ENCODE assay signal across 8 cellular contexts in genomic region chr22:23533328-23533762, GRCh38. TPM values are rescaled to one million over a fixed set of nuclear protein-coding genes. Genes with fewer than 3 reads are reported as not detected.
A peak's percentile ranks its signal among the peaks of the same experiment; 100 is the strongest.
DNase-seq lines count a peak whose midpoint lies in the region; ATAC-seq and TF ChIP-seq lines count a peak whose summit lies in the region.

No MANE protein-coding gene starts in this region.

- H3K36me3 ChIP-seq in SJCRH30, result no peaks in the 10 kb centered on the region

- intact Hi-C loops in sciatic nerve (cut with DNase I), result loop anchor here (10.0 kb wide), 1 partner anchor 219 kb away; no protein-coding TSS in a partner anchor

- no peaks in the 10 kb centered on the region for H3K36me3 Mint-ChIP-seq in endothelial cell (ENCODE audit: low read depth, unreplicated experiment)

- H3K4me3 Mint-ChIP-seq in endothelial cell (ENCODE audit: unreplicated experiment), result peak overlapping the region; percentile 47

- H3K27me3 ChIP-seq in SJCRH30, result peaks cover 9% of the 10 kb centered on the region

- H3K9me3 Mint-ChIP-seq in endothelial cell (ENCODE audit: unreplicated experiment), result no peaks in the 10 kb centered on the region

- H3K4me1 Mint-ChIP-seq in endothelial cell (ENCODE audit: unreplicated experiment), result peaks cover 62% of the 10 kb centered on the region

- H3K27me3 Mint-ChIP-seq in endothelial cell (ENCODE audit: unreplicated experiment), result peaks cover 13% of the 10 kb centered on the region

- no peaks in the 10 kb centered on the region for H3K9me3 ChIP-seq in SJCRH30 (replicated peaks)

- peak overlapping the region; percentile 62 for H3K27ac Mint-ChIP-seq in endothelial cell (ENCODE audit: unreplicated experiment)

- no peak for ATAC-seq in sciatic nerve
- no peak for ATAC-seq in HG03460 (IDR thresholded peaks at IDR 0.05; ENCODE audit: unreplicated experiment)
- ATAC-seq in GM19328 (IDR thresholded peaks at IDR 0.05; ENCODE audit: unreplicated experiment), result no peak

- DNase-seq in activated CD4-positive, alpha-beta T cell treated with anti-CD3 and anti-CD28 coated beads for 24 hours (ENCODE audit: low read depth in 2 of 2), result peak; percentile 14 to 31
- no peak for DNase-seq in activated CD4-positive, alpha-beta T cell treated with anti-CD3 and anti-CD28 coated beads for 1 hour
- DNase-seq in SJCRH30 (peak; percentile 49 to 64), endothelial cell (ENCODE audit: low spot score) (peak; percentile 84), sciatic nerve (ENCODE audit: low spot score) (peak; percentile 55), NCI-H2081 treated with DMSO at 0.1 percent for 48 hours (lab: John Stamatoyannopoulos, UW) (no peak)

- no peak overlapping the region for H3K27ac ChIP-seq in SJCRH30

- peaks cover 8% of the 10 kb centered on the region; the same call in 1 of the 2 replicates for H3K4me1 ChIP-seq in SJCRH30

- H3K4me3 ChIP-seq in SJCRH30, result no peak overlapping the region

- TF ChIP-seq CTCF in endothelial cell (IDR thresholded peaks at IDR 0.05; ENCODE audit: unreplicated experiment), result peak; percentile 69

RNA-seq across cellular contexts. Expression of gene IGLL1, which starts 46.7 kb away (rescaled TPM):
- total RNA-seq in SJCRH30 (2014; rRNA removed; shearing (Covaris generic)), result 0.36 TPM in 1 of 2 replicates, not detected in the other
- total RNA-seq in endothelial cell (ENCODE audit: unreplicated experiment), result not detected
- not detected for total RNA-seq in sciatic nerve

Comparison
In these comparisons a context has a peak if more than half of its experiments do, and no peak if none do; other contexts are left out.
1. DNase-seq: peak in activated CD4-positive, alpha-beta T cell treated with anti-CD3 and anti-CD28 coated beads for 24 hours (2 of 2), SJCRH30 (2 of 2), endothelial cell (single experiment) and sciatic nerve (single experiment); none in activated CD4-positive, alpha-beta T cell treated with anti-CD3 and anti-CD28 coated beads for 1 hour (single experiment) and NCI-H2081 treated with DMSO at 0.1 percent for 48 hours (single experiment).